In the genomic region with DNA sequence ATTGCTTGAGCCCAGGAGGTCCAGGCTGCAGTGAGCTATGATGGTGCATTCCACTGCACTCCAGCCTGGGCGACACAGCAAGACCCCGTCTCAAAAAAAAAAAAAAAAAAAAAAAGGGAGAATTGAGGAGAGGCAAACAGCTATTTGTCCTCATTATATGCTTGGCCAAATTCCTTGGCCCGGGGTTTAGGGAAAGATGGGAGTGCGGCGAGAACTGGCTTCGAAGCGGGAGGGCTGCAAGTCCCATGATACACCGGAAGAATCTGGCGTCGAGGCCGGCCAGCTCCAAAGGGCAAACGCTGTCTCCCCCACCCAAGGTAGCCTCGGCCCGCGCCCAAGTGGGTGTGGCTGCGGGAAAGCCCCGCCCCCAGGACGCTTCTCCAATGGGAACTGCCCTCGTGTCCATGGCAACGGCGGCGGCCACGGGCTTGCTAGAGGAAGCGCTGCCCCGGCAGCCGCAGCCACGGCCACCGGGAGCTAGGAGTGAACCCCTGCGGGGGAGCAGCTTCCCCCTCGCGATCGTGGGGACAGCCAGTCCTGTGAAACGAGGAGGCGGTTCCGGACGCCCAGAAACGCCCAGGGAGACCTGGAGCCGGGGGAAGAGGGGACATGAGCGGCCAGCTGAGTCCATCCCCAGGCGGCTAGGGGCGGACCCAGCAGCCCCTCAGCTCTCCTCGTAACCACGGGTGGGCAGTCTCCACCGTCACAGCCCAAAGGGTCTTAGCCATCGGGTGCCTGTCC, we compare ENCODE assay signal across 8 cellular contexts. TPM values are rescaled to one million over a fixed set of nuclear protein-coding genes. Genes with fewer than 3 reads are reported as not detected.
DNase-seq lines count a peak whose midpoint lies in the region; ATAC-seq, FAIRE-seq and TF ChIP-seq lines count a peak whose summit lies in the region.

A gene with protein sequence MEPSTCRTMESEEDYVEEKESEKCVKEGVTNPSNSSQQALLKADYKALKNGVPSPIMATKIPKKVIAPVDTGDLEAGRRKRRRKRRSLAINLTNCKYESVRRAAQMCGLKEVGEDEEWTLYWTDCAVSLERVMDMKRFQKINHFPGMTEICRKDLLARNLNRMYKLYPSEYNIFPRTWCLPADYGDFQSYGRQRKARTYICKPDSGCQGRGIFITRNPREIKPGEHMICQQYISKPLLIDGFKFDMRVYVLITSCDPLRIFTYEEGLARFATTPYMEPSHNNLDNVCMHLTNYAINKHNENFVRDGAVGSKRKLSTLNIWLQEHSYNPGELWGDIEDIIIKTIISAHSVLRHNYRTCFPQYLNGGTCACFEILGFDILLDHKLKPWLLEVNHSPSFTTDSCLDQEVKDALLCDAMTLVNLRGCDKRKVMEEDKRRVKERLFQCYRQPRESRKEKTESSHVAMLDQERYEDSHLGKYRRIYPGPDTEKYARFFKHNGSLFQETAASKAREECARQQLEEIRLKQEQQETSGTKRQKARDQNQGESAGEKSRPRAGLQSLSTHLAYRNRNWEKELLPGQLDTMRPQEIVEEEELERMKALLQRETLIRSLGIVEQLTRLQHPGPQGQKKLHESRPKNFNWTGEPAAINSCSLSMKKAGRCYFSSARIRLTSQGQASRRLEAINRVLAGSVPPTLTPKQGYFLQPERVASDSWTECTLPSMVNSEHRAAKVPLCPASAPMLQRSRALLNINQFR (plus strand): TSS at position 434 of the 741 bp plus-strand sequence. CDS start 1,075 bp downstream, outside the sequence.

- 1 to 2% methylated on average over 42 to 44 of the region's 45 CpGs for WGBS in GM23248 (ENCODE audit: low coverage in 1 of 2, low lambda C conversion rate in 2 of 2, missing lambda C conversion rate in 2 of 2), 2 experiments

- in situ Hi-C loops in GM23248 (cut with MboI), result no loop called here

- peak; percentile 90 for DNase-seq in GM23248
- DNase-seq in NCI-H1105 treated with DMSO at 0.1 percent for 48 hours (lab: John Stamatoyannopoulos, UW), result peak; percentile 68
- peak; percentile 24 to 61 (median 39) for DNase-seq in T-helper 17 cell
- peak in 55 of 56 donors; percentile 15 to 92 (median 73) for DNase-seq in amygdala (lab: John Stamatoyannopoulos, UW)
- peak; percentile 95 for DNase-seq in right atrium auricular region (ENCODE audit: low spot score)
- peak; percentile 96 for DNase-seq in progenitor cell of endocrine pancreas (ENCODE audit: low spot score, unreplicated experiment)
- DNase-seq in urothelium cell line (ENCODE audit: low spot score), result peak; percentile 96

- ATAC-seq in T-helper 17 cell, result peak; percentile 75

- FAIRE-seq in urothelium cell line (lab: Jason Lieb, UNC), result peak; percentile 77

- H3K9me2 ChIP-seq in GM23248 (ENCODE audit: insufficient read depth), result no peaks in the 10 kb centered on the region

- peaks cover 0 to 16% (median 6%) of the 10 kb centered on the region in 11 experiments; a peak in 9 of 22 replicates for H3K27me3 ChIP-seq in BLaER1 treated with 17β-estradiol and CSF1 and Interleukin-3, amounts not matched to agents 10 nM and 100 nM
- no peaks in the 10 kb centered on the region for H3K27me3 ChIP-seq in GM23248 (replicated peaks; ENCODE audit: insufficient read depth)
- no peaks in the 10 kb centered on the region for H3K27me3 ChIP-seq in right atrium auricular region

- H3K27me3 Mint-ChIP-seq in T-helper 17 cell, result no peaks in the 10 kb centered on the region
- H3K27me3 Mint-ChIP-seq in progenitor cell of endocrine pancreas, result peaks cover 13% of the 10 kb centered on the region

- peak within 1 kb of the TSS in 2 of 11 experiments; percentile 20 to 26; a peak in 2 of 22 replicates for H3K27ac ChIP-seq in BLaER1 treated with 17β-estradiol and CSF1 and Interleukin-3, amounts not matched to agents 10 nM and 100 nM
- no peak within 1 kb of the TSS for H3K27ac ChIP-seq in GM23248
- H3K27ac ChIP-seq in right atrium auricular region, result peak within 1 kb of the TSS; percentile 65 to 79

- H3K9me3 Mint-ChIP-seq in progenitor cell of endocrine pancreas (ENCODE audit: low read depth), result no peaks in the 10 kb centered on the region

- no peaks in the 10 kb centered on the region for H3K79me2 ChIP-seq in GM23248 (ENCODE audit: insufficient read depth)

- H3K4me1 ChIP-seq in BLaER1 treated with 17β-estradiol and CSF1 and Interleukin-3, amounts not matched to agents 10 nM and 100 nM, result peaks cover 9 to 17% (median 12%) of the 10 kb centered on the region in 10 experiments; a peak in 18 of 20 replicates
- no peaks in the 10 kb centered on the region for H3K4me1 ChIP-seq in GM23248 (ENCODE audit: insufficient read depth)
- peaks cover 0 to 14% of the 10 kb centered on the region in 2 donors for H3K4me1 ChIP-seq in right atrium auricular region

- H3K4me3 ChIP-seq in BLaER1 treated with 17β-estradiol and CSF1 and Interleukin-3, amounts not matched to agents 10 nM and 100 nM, result peak within 1 kb of the TSS; percentile 45 to 68 (median 53)
- H3K4me3 ChIP-seq in GM23248 (peak within 1 kb of the TSS; percentile 81), right atrium auricular region (peak within 1 kb of the TSS; percentile 41 to 63)

- H3K4me3 Mint-ChIP-seq in T-helper 17 cell (peak within 1 kb of the TSS; percentile 80), progenitor cell of endocrine pancreas (ENCODE audit: low read depth) (peak within 1 kb of the TSS; percentile 74)

- no peaks in the 10 kb centered on the region for H3K9me3 ChIP-seq in BLaER1 treated with 17β-estradiol and CSF1 and Interleukin-3, amounts not matched to agents 10 nM and 100 nM (replicated peaks in 1 of 11)
- no peaks in the 10 kb centered on the region for H3K9me3 ChIP-seq in GM23248 (ENCODE audit: low read depth)
- no peaks in the 10 kb centered on the region for H3K9me3 ChIP-seq in T-helper 17 cell (ENCODE audit: control insufficient read depth, low read length, poor library complexity, severe bottlenecking)
- H3K9me3 ChIP-seq in right atrium auricular region, result no peaks in the 10 kb centered on the region

- peaks cover 10% of the 10 kb centered on the region; the same call in 1 of the 2 replicates for H3F3A ChIP-seq in GM23248 (ENCODE audit: insufficient read depth)

- H4K20me1 ChIP-seq in BLaER1 treated with 17β-estradiol and CSF1 and Interleukin-3, amounts not matched to agents 10 nM and 100 nM, result no peaks in the 10 kb centered on the region
- no peaks in the 10 kb centered on the region for H4K20me1 ChIP-seq in GM23248 (ENCODE audit: insufficient read depth)

- no peaks in the 10 kb centered on the region for H3K36me3 ChIP-seq in BLaER1 treated with 17β-estradiol and CSF1 and Interleukin-3, amounts not matched to agents 10 nM and 100 nM
- H3K36me3 ChIP-seq in GM23248 (ENCODE audit: low read depth) (no peaks in the 10 kb centered on the region), right atrium auricular region (no peaks in the 10 kb centered on the region)

- H3K9ac ChIP-seq in BLaER1 treated with 17β-estradiol and CSF1 and Interleukin-3, amounts not matched to agents 10 nM and 100 nM, result peak within 1 kb of the TSS in 10 of 11 experiments; percentile 42 to 71 (median 58); a peak in 19 of 22 replicates
- peak within 1 kb of the TSS; percentile 62 for H3K9ac ChIP-seq in GM23248

- peak within 1 kb of the TSS; percentile 90 for H2AFZ ChIP-seq in GM23248

- H3K27ac Mint-ChIP-seq in T-helper 17 cell (peak within 1 kb of the TSS; percentile 86), progenitor cell of endocrine pancreas (peak within 1 kb of the TSS; percentile 58)

- TF ChIP-seq CTCF in right atrium auricular region (IDR thresholded peaks at IDR 0.05) (no peak), progenitor cell of endocrine pancreas (IDR thresholded peaks at IDR 0.05; ENCODE audit: unreplicated experiment) (no peak)

- H3K4me1 Mint-ChIP-seq in T-helper 17 cell (peaks cover 11% of the 10 kb centered on the region), progenitor cell of endocrine pancreas (ENCODE audit: low read depth) (no peaks in the 10 kb centered on the region)

- H3K4me2 ChIP-seq in BLaER1 treated with 17β-estradiol and CSF1 and Interleukin-3, amounts not matched to agents 10 nM and 100 nM, result peak within 1 kb of the TSS; percentile 86 to 100 (median 94)
- peak within 1 kb of the TSS; percentile 81 for H3K4me2 ChIP-seq in GM23248 (ENCODE audit: unreplicated experiment)

- H3K36me3 Mint-ChIP-seq in T-helper 17 cell (ENCODE audit: low read depth), result no peaks in the 10 kb centered on the region
- no peaks in the 10 kb centered on the region for H3K36me3 Mint-ChIP-seq in progenitor cell of endocrine pancreas (ENCODE audit: insufficient read depth)

RNA-seq across cellular contexts. Expression of the gene that starts here (rescaled TPM):
- not detected in 2 replicates for total RNA-seq in GM23248 (2014; rRNA removed; shearing (Covaris generic))
- not detected in 2 replicates for polyA plus RNA-seq in GM23248 (2016; fragmentation: Nextera tagmentation; extraction: Ambion mirVana)
- under 1 TPM in 1 of 2 donors, not detected in 1; 0.29 TPM for total RNA-seq in T-helper 17 cell
- total RNA-seq in right atrium auricular region, result not detected
- 0.69 TPM in 1 of 2 replicates, not detected in the other for total RNA-seq in progenitor cell of endocrine pancreas

Comparison
In these comparisons a context has a peak if more than half of its experiments do, and no peak if none do; other contexts are left out.
1. Peak in DNase-seq, H3K4me3 ChIP-seq, H3K9ac ChIP-seq and H3K4me2 ChIP-seq in GM23248; RNA of the gene not detected or under 1 TPM.
2. Peak in DNase-seq and ATAC-seq in T-helper 17 cell; RNA of the gene not detected or under 1 TPM.
3. Peak in DNase-seq, H3K4me3 ChIP-seq and H3K27ac ChIP-seq in right atrium auricular region; RNA of the gene not detected or under 1 TPM.
4. Peak in DNase-seq in progenitor cell of endocrine pancreas; RNA of the gene not detected or under 1 TPM.
5. DNase-seq: peak in every context shown above with its lines; median percentile 96 in progenitor cell of endocrine pancreas; 96 in urothelium cell line; 95 in right atrium auricular region; 90 in GM23248; 73 in amygdala; 68 in NCI-H1105 treated with DMSO at 0.1 percent for 48 hours; 39 in T-helper 17 cell.